1 cellular context compared by ENCODE assay signal in the genomic region with DNA sequence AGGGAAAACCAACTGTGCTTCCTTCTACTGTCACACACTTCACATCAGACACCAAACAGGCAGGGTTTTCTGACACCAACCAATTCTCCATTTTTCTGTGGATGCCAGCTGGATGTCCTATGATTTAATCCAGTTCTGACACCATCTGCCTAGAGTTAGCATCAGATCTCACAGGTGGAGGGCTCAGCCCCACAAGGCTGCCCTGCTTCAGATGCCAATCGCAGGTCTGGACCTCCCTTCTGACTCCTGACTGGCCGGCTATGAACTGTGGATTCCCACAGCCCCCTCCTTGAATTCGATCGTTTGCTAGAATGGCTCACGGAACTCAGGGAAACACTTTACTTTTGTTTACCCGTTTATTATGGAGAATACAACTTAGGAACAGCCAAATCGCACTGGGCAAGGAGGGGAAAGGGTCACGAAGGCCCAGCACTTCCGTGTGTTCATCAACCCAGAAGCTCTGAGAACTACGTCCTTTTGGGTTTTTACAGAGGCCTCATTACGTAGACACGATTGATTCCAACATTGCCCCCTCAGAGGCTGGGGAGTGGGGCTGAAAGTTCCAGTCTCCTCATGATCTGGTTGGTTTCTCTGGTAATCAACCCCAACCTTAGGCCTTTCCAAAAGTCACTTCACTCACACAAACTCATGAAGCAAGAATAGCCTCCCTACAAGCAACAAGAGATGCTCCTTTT.
TF ChIP-seq lines count a peak whose summit lies in the region.

No MANE protein-coding gene starts in this region.

TF ChIP-seq in GM23338, 12 proteins besides CTCF, POLR2A, EP300 and RAD21:
- TF ChIP-seq, protein P1, sequence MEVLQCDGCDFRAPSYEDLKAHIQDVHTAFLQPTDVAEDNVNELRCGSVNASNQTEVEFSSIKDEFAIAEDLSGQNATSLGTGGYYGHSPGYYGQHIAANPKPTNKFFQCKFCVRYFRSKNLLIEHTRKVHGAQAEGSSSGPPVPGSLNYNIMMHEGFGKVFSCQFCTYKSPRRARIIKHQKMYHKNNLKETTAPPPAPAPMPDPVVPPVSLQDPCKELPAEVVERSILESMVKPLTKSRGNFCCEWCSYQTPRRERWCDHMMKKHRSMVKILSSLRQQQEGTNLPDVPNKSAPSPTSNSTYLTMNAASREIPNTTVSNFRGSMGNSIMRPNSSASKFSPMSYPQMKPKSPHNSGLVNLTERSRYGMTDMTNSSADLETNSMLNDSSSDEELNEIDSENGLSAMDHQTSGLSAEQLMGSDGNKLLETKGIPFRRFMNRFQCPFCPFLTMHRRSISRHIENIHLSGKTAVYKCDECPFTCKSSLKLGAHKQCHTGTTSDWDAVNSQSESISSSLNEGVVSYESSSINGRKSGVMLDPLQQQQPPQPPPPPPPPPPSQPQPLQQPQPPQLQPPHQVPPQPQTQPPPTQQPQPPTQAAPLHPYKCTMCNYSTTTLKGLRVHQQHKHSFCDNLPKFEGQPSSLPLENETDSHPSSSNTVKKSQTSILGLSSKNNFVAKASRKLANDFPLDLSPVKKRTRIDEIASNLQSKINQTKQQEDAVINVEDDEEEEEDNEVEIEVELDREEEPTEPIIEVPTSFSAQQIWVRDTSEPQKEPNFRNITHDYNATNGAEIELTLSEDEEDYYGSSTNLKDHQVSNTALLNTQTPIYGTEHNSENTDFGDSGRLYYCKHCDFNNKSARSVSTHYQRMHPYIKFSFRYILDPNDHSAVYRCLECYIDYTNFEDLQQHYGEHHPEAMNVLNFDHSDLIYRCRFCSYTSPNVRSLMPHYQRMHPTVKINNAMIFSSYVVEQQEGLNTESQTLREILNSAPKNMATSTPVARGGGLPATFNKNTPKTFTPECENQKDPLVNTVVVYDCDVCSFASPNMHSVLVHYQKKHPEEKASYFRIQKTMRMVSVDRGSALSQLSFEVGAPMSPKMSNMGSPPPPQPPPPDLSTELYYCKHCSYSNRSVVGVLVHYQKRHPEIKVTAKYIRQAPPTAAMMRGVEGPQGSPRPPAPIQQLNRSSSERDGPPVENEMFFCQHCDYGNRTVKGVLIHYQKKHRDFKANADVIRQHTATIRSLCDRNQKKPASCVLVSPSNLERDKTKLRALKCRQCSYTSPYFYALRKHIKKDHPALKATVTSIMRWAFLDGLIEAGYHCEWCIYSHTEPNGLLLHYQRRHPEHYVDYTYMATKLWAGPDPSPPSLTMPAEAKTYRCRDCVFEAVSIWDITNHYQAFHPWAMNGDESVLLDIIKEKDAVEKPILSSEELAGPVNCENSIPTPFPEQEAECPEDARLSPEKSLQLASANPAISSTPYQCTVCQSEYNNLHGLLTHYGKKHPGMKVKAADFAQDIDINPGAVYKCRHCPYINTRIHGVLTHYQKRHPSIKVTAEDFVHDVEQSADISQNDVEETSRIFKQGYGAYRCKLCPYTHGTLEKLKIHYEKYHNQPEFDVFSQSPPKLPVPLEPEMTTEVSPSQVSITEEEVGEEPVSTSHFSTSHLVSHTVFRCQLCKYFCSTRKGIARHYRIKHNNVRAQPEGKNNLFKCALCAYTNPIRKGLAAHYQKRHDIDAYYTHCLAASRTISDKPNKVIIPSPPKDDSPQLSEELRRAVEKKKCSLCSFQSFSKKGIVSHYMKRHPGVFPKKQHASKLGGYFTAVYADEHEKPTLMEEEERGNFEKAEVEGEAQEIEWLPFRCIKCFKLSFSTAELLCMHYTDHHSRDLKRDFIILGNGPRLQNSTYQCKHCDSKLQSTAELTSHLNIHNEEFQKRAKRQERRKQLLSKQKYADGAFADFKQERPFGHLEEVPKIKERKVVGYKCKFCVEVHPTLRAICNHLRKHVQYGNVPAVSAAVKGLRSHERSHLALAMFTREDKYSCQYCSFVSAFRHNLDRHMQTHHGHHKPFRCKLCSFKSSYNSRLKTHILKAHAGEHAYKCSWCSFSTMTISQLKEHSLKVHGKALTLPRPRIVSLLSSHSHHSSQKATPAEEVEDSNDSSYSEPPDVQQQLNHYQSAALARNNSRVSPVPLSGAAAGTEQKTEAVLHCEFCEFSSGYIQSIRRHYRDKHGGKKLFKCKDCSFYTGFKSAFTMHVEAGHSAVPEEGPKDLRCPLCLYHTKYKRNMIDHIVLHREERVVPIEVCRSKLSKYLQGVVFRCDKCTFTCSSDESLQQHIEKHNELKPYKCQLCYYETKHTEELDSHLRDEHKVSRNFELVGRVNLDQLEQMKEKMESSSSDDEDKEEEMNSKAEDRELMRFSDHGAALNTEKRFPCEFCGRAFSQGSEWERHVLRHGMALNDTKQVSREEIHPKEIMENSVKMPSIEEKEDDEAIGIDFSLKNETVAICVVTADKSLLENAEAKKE (CRISPR knock-in tag; IDR thresholded peaks at IDR 0.05): no peak
